ENCODE assay signal across 1 cellular context in the genomic region with DNA sequence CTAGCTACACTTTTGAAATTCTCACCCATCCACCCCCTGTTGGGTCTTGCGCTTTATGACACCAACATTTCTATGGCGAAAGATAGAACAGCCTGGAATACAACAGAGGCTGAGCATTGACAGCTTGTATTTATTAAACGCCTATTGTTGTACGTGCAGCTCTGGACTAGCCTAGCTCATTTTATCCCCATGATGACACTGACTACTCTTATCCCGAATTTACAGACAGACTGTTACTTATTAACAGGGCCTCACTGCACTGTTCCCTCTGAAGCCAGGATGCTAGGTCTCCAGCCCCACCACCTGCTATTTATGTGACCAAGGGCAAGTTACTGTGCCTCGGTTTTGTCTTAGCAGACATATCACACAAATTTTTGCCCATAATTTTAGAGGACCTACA.
TF ChIP-seq lines count a peak whose summit lies in the region.

No MANE protein-coding gene starts in this region.

TF ChIP-seq in HepG2, 621 proteins besides CTCF, POLR2A, EP300 and RAD21 (continued from another document and continues in another):
- TF ChIP-seq, protein P1, sequence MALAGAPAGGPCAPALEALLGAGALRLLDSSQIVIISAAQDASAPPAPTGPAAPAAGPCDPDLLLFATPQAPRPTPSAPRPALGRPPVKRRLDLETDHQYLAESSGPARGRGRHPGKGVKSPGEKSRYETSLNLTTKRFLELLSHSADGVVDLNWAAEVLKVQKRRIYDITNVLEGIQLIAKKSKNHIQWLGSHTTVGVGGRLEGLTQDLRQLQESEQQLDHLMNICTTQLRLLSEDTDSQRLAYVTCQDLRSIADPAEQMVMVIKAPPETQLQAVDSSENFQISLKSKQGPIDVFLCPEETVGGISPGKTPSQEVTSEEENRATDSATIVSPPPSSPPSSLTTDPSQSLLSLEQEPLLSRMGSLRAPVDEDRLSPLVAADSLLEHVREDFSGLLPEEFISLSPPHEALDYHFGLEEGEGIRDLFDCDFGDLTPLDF (CRISPR knock-in tag; IDR thresholded peaks at IDR 0.05), result no peak
- TF ChIP-seq MTF1 (CRISPR knock-in tag; IDR thresholded peaks at IDR 0.05) (no peak), SRSF1 (optimal IDR thresholded peaks at IDR 0.05; ENCODE audit: low read depth, low read length) (no peak), CEBPG (CRISPR knock-in tag; IDR thresholded peaks at IDR 0.05) (0 out of 2 replicates have a peak, but pooled peaks have one; percentile 35), ARID2 (CRISPR knock-in tag; IDR thresholded peaks at IDR 0.05; ENCODE audit: borderline replicate concordance) (no peak), ZKSCAN1 (IDR thresholded peaks at IDR 0.05; ENCODE audit: low read length) (no peak), EZH2 (conservative IDR thresholded peaks at IDR 0.05; ENCODE audit: low read depth, low read length) (no peak), FOSL2 (CRISPR knock-in tag; IDR thresholded peaks at IDR 0.05) (0 out of 2 replicates have a peak, but pooled peaks have one; percentile 34), SNRNP70 (IDR thresholded peaks at IDR 0.05; ENCODE audit: low read depth, low read length) (no peak), SATB2 (CRISPR knock-in tag; IDR thresholded peaks at IDR 0.05) (no peak), ZKSCAN8 (CRISPR knock-in tag; IDR thresholded peaks at IDR 0.05; ENCODE audit: borderline replicate concordance) (peak; percentile 99), SAP130 (CRISPR knock-in tag; IDR thresholded peaks at IDR 0.05; ENCODE audit: low read depth) (peak; percentile 84), SAFB2 (CRISPR knock-in tag; IDR thresholded peaks at IDR 0.05; ENCODE audit: borderline replicate concordance, low read depth) (no peak), SPEN (CRISPR knock-in tag; IDR thresholded peaks at IDR 0.05; ENCODE audit: low read depth) (no peak), ZSCAN20 (CRISPR knock-in tag; IDR thresholded peaks at IDR 0.05; ENCODE audit: borderline replicate concordance) (no peak), ZNF20 (CRISPR knock-in tag; IDR thresholded peaks at IDR 0.05) (no peak), ZNF724P (CRISPR knock-in tag; IDR thresholded peaks at IDR 0.05; ENCODE audit: borderline replicate concordance) (no peak), ZNF3 (CRISPR knock-in tag; IDR thresholded peaks at IDR 0.05) (no peak), DPF2 (CRISPR knock-in tag; IDR thresholded peaks at IDR 0.05; ENCODE audit: borderline replicate concordance, low read depth) (no peak), MBD4 (IDR thresholded peaks at IDR 0.05; ENCODE audit: borderline replicate concordance, low read length) (no peak), ISX (CRISPR knock-in tag; conservative IDR thresholded peaks at IDR 0.05) (no peak), HMG20A (CRISPR knock-in tag; IDR thresholded peaks at IDR 0.05; ENCODE audit: borderline replicate concordance) (no peak; the same call in 1 of the 2 replicates), ZMAT3 (CRISPR knock-in tag; conservative IDR thresholded peaks at IDR 0.05) (no peak)
- TF ChIP-seq, protein P2, sequence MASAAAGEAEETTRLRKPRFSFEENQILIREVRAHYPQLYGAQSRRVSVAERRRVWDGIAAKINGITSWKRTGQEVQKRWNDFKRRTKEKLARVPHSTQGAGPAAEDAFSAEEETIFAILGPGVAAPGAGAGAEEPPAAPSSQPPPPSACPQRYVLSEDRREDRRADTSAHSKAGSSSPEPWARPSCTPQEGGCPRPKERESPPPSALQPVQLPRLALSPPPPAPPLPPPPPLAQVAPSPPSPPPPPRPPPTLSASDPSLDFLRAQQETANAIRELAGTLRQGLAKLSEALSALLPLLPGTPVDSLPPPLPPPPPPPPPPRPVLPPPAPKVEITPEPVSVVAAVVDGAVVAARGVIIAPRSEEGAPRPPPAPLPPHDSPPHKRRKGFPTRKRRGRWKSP (CRISPR knock-in tag; IDR thresholded peaks at IDR 0.05), result 0 out of 2 replicates have a peak, but pooled peaks have one; percentile 24
- TF ChIP-seq, protein P3, sequence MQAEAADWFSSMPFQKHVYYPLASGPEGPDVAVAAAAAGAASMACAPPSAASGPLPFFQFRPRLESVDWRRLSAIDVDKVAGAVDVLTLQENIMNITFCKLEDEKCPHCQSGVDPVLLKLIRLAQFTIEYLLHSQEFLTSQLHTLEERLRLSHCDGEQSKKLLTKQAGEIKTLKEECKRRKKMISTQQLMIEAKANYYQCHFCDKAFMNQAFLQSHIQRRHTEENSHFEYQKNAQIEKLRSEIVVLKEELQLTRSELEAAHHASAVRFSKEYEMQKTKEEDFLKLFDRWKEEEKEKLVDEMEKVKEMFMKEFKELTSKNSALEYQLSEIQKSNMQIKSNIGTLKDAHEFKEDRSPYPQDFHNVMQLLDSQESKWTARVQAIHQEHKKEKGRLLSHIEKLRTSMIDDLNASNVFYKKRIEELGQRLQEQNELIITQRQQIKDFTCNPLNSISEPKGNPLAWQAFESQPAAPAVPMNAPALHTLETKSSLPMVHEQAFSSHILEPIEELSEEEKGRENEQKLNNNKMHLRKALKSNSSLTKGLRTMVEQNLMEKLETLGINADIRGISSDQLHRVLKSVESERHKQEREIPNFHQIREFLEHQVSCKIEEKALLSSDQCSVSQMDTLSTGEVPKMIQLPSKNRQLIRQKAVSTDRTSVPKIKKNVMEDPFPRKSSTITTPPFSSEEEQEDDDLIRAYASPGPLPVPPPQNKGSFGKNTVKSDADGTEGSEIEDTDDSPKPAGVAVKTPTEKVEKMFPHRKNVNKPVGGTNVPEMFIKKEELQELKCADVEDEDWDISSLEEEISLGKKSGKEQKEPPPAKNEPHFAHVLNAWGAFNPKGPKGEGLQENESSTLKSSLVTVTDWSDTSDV (CRISPR knock-in tag; IDR thresholded peaks at IDR 0.05), result no peak
- TF ChIP-seq, protein P4, sequence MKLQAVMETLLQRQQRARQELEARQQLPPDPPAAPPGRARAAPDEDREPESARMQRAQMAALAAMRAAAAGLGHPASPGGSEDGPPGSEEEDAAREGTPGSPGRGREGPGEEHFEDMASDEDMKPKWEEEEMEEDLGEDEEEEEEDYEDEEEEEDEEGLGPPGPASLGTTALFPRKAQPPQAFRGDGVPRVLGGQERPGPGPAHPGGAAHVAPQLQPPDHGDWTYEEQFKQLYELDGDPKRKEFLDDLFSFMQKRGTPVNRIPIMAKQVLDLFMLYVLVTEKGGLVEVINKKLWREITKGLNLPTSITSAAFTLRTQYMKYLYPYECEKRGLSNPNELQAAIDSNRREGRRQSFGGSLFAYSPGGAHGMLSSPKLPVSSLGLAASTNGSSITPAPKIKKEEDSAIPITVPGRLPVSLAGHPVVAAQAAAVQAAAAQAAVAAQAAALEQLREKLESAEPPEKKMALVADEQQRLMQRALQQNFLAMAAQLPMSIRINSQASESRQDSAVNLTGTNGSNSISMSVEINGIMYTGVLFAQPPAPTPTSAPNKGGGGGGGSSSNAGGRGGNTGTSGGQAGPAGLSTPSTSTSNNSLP (IDR thresholded peaks at IDR 0.05; ENCODE audit: low read depth, low read length), result no peak
- TF ChIP-seq, protein P5, sequence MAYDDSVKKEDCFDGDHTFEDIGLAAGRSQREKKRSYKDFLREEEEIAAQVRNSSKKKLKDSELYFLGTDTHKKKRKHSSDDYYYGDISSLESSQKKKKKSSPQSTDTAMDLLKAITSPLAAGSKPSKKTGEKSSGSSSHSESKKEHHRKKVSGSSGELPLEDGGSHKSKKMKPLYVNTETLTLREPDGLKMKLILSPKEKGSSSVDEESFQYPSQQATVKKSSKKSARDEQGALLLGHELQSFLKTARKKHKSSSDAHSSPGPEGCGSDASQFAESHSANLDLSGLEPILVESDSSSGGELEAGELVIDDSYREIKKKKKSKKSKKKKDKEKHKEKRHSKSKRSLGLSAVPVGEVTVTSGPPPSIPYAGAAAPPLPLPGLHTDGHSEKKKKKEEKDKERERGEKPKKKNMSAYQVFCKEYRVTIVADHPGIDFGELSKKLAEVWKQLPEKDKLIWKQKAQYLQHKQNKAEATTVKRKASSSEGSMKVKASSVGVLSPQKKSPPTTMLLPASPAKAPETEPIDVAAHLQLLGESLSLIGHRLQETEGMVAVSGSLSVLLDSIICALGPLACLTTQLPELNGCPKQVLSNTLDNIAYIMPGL (CRISPR knock-in tag; IDR thresholded peaks at IDR 0.05; ENCODE audit: borderline replicate concordance in 1 of 2, low read depth in 1 of 2), result no peak
- TF ChIP-seq, protein P6, sequence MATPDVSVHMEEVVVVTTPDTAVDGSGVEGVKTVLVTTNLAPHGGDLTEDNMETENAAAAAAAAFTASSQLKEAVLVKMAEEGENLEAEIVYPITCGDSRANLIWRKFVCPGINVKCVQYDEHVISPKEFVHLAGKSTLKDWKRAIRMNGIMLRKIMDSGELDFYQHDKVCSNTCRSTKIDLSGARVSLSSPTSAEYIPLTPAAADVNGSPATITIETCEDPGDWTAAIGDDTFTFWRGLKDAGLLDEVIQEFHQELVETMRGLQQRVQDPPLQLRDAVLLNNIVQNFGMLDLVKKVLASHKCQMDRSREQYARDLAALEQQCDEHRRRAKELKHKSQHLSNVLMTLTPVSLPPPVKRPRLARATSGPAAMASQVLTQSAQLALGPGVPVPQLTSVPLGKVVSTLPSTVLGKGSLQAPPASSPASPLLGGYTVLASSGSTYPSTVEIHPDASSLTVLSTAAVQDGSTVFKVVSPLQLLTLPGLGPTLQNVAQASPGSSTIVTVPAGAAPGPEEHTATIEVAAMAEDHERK (CRISPR knock-in tag; IDR thresholded peaks at IDR 0.05; ENCODE audit: low read depth), result no peak
- TF ChIP-seq, protein P7, sequence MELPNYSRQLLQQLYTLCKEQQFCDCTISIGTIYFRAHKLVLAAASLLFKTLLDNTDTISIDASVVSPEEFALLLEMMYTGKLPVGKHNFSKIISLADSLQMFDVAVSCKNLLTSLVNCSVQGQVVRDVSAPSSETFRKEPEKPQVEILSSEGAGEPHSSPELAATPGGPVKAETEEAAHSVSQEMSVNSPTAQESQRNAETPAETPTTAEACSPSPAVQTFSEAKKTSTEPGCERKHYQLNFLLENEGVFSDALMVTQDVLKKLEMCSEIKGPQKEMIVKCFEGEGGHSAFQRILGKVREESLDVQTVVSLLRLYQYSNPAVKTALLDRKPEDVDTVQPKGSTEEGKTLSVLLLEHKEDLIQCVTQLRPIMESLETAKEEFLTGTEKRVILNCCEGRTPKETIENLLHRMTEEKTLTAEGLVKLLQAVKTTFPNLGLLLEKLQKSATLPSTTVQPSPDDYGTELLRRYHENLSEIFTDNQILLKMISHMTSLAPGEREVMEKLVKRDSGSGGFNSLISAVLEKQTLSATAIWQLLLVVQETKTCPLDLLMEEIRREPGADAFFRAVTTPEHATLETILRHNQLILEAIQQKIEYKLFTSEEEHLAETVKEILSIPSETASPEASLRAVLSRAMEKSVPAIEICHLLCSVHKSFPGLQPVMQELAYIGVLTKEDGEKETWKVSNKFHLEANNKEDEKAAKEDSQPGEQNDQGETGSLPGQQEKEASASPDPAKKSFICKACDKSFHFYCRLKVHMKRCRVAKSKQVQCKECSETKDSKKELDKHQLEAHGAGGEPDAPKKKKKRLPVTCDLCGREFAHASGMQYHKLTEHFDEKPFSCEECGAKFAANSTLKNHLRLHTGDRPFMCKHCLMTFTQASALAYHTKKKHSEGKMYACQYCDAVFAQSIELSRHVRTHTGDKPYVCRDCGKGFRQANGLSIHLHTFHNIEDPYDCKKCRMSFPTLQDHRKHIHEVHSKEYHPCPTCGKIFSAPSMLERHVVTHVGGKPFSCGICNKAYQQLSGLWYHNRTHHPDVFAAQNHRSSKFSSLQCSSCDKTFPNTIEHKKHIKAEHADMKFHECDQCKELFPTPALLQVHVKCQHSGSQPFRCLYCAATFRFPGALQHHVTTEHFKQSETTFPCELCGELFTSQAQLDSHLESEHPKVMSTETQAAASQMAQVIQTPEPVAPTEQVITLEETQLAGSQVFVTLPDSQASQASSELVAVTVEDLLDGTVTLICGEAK (IDR thresholded peaks at IDR 0.05), result no peak
- TF ChIP-seq, protein P7 (CRISPR knock-in tag; IDR thresholded peaks at IDR 0.05), result no peak
- TF ChIP-seq, protein P8, sequence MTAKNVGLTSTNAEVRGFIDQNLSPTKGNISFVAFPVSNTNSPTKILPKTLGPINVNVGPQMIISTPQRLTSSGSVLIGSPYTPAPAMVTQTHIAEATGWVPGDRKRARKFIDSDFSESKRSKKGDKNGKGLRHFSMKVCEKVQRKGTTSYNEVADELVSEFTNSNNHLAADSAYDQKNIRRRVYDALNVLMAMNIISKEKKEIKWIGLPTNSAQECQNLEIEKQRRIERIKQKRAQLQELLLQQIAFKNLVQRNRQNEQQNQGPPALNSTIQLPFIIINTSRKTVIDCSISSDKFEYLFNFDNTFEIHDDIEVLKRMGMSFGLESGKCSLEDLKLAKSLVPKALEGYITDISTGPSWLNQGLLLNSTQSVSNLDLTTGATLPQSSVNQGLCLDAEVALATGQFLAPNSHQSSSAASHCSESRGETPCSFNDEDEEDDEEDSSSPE (CRISPR knock-in tag; IDR thresholded peaks at IDR 0.05), result no peak
- TF ChIP-seq, protein P9, sequence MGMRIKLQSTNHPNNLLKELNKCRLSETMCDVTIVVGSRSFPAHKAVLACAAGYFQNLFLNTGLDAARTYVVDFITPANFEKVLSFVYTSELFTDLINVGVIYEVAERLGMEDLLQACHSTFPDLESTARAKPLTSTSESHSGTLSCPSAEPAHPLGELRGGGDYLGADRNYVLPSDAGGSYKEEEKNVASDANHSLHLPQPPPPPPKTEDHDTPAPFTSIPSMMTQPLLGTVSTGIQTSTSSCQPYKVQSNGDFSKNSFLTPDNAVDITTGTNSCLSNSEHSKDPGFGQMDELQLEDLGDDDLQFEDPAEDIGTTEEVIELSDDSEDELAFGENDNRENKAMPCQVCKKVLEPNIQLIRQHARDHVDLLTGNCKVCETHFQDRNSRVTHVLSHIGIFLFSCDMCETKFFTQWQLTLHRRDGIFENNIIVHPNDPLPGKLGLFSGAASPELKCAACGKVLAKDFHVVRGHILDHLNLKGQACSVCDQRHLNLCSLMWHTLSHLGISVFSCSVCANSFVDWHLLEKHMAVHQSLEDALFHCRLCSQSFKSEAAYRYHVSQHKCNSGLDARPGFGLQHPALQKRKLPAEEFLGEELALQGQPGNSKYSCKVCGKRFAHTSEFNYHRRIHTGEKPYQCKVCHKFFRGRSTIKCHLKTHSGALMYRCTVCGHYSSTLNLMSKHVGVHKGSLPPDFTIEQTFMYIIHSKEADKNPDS (CRISPR knock-in tag; IDR thresholded peaks at IDR 0.05), result no peak
